Comparison of ENCODE assay signal across 11 cellular contexts in genomic region chr3:71441217-71441924, GRCh38.
A peak's percentile ranks its signal among the peaks of the same experiment; 100 is the strongest.
DNase-seq lines count a peak whose midpoint lies in the region; ATAC-seq and TF ChIP-seq lines count a peak whose summit lies in the region.
"Had no signal": no experiment of that assay in that cellular context is flagged by ENCODE, and none has a peak within 500 bp of the region (broad histone marks: within the 10 kb centered on the region; RNA-seq: fewer than 3 reads in every experiment).

No MANE protein-coding gene starts in this region.

- peaks cover 3 to 4% of the 10 kb centered on the region in 2 donors for H3K36me3 Mint-ChIP-seq in activated T-cell treated with anti-CD3 and anti-CD28 coated beads, Interleukin-2, amount 50 U/mL, for 72 hours (ENCODE audit: insufficient read depth in 2 of 2)
- peaks cover 26% of the 10 kb centered on the region for H3K36me3 Mint-ChIP-seq in type B pancreatic cell

- peaks cover 0 to 3% of the 10 kb centered on the region in 2 donors for H3K9me3 Mint-ChIP-seq in activated T-cell treated with anti-CD3 and anti-CD28 coated beads, Interleukin-2, amount 50 U/mL, for 72 hours
- H3K9me3 Mint-ChIP-seq in type B pancreatic cell = no peaks in the 10 kb centered on the region

- peak in 1 of 5 donors; percentile 53 for DNase-seq in heart left ventricle
- DNase-seq in right atrium auricular region (ENCODE audit: low spot score) = no peak
- no peak for DNase-seq in activated T-cell treated with anti-CD3 and anti-CD28 coated beads, Interleukin-2, amount 50 U/mL, for 72 hours
- peak; percentile 25 for DNase-seq in kidney tubule cell (ENCODE audit: low spot score)
- no peak for DNase-seq in type B pancreatic cell (ENCODE audit: extremely low spot score, unreplicated experiment)
- no peak for DNase-seq in germinal center (ENCODE audit: low spot score)
- no peak for DNase-seq in NCI-H1105 (lab: John Stamatoyannopoulos, UW)
- no peak for DNase-seq in gastrocnemius medialis
- DNase-seq: NCI-H510A treated with DMSO at 0.1 percent for 48 hours, SJCRH30 had no signal

- peaks cover 96% of the 10 kb centered on the region for H3K4me1 Mint-ChIP-seq in activated T-cell treated with anti-CD3 and anti-CD28 coated beads, Interleukin-2, amount 50 U/mL, for 72 hours (ENCODE audit: low read depth)
- peaks cover 35% of the 10 kb centered on the region for H3K4me1 Mint-ChIP-seq in type B pancreatic cell (ENCODE audit: unreplicated experiment)

- peak overlapping the region; percentile 70 to 79 for H3K4me3 Mint-ChIP-seq in activated T-cell treated with anti-CD3 and anti-CD28 coated beads, Interleukin-2, amount 50 U/mL, for 72 hours
- H3K4me3 Mint-ChIP-seq in type B pancreatic cell = no peak overlapping the region
- H3K4me3 Mint-ChIP-seq: brain had no signal

- TF ChIP-seq CTCF in heart left ventricle (IDR thresholded peaks at IDR 0.05) (no peak), right atrium auricular region (IDR thresholded peaks at IDR 0.05) (no peak), type B pancreatic cell (conservative IDR thresholded peaks at IDR 0.05) (no peak), gastrocnemius medialis (IDR thresholded peaks at IDR 0.05 in 4 of 5, conservative IDR thresholded peaks at IDR 0.05 in 1 of 5) (no peak)

- WGBS in heart left ventricle, 4 donors = 64 to 74% (median 68%) methylated on average over 7 to 9 of the region's 9 CpGs

- in situ Hi-C loops in gastrocnemius medialis (cut with MboI; ENCODE audit: low sequenced_read_pairs in 4 of 4) = no loop called here

- intact Hi-C loops in heart left ventricle (cut with DNase I) = no loop called here
- intact Hi-C loops in gastrocnemius medialis (cut with DNase I; ENCODE audit: low total_unique reads) = no loop called here

- H3K36me3 ChIP-seq in heart left ventricle (peaks cover 0 to 5% (median 0%) of the 10 kb centered on the region in 9 donors), right atrium auricular region (no peaks in the 10 kb centered on the region), gastrocnemius medialis (no peaks in the 10 kb centered on the region)
- H3K36me3 ChIP-seq: SJCRH30 had no signal

- H3K9me3 ChIP-seq in heart left ventricle (no peaks in the 10 kb centered on the region), right atrium auricular region (no peaks in the 10 kb centered on the region), gastrocnemius medialis (no peaks in the 10 kb centered on the region)
- H3K9me3 ChIP-seq: SJCRH30 had no signal

- no peaks in the 10 kb centered on the region for H3K27me3 Mint-ChIP-seq in activated T-cell treated with anti-CD3 and anti-CD28 coated beads, Interleukin-2, amount 50 U/mL, for 72 hours (ENCODE audit: low read depth)
- H3K27me3 Mint-ChIP-seq in type B pancreatic cell = no peaks in the 10 kb centered on the region

- H3K27ac ChIP-seq in heart left ventricle (peak overlapping the region in 1 of 12 donors; percentile 92), right atrium auricular region (no peak overlapping the region), gastrocnemius medialis (no peak overlapping the region)
- H3K27ac ChIP-seq: SJCRH30 had no signal

- ATAC-seq in heart left ventricle (peak in 3 of 4 donors; percentile 18 to 32 (median 21)), gastrocnemius medialis (no peak)
- ATAC-seq in activated T-cell treated with anti-CD3 and anti-CD28 coated beads, Interleukin-2, amount 50 U/mL, for 72 hours (replicated peaks in 1 of 2) = peak in 1 of 2 donors; percentile 10

- H3K27ac Mint-ChIP-seq in activated T-cell treated with anti-CD3 and anti-CD28 coated beads, Interleukin-2, amount 50 U/mL, for 72 hours = peak overlapping the region; percentile 43
- peak overlapping the region; percentile 39 for H3K27ac Mint-ChIP-seq in type B pancreatic cell

- no peak overlapping the region for H3K4me3 ChIP-seq in heart left ventricle
- no peak overlapping the region for H3K4me3 ChIP-seq in right atrium auricular region
- H3K4me3 ChIP-seq in gastrocnemius medialis = no peak overlapping the region
- H3K4me3 ChIP-seq: SJCRH30 had no signal

- TF ChIP-seq POLR2A in heart left ventricle (IDR thresholded peaks at IDR 0.05) (no peak), gastrocnemius medialis (IDR thresholded peaks at IDR 0.05) (no peak)

- H3K4me1 ChIP-seq in heart left ventricle (peaks cover 0 to 80% (median 38%) of the 10 kb centered on the region in 12 donors), right atrium auricular region (peaks cover 0 to 39% of the 10 kb centered on the region in 2 donors), gastrocnemius medialis (peaks cover 0 to 17% of the 10 kb centered on the region in 2 donors)
- H3K4me1 ChIP-seq: SJCRH30 had no signal

- H3K27me3 ChIP-seq in heart left ventricle (no peaks in the 10 kb centered on the region), right atrium auricular region (no peaks in the 10 kb centered on the region), gastrocnemius medialis (no peaks in the 10 kb centered on the region)
- H3K27me3 ChIP-seq: SJCRH30 had no signal

Comparison
In these comparisons a context has a peak if more than half of its experiments do, and no peak if none do; other contexts are left out.
1. ATAC-seq: peak in heart left ventricle (3 of 4); none in gastrocnemius medialis (0 of 2).